17 cellular contexts compared by ENCODE assay signal in the genomic region with DNA sequence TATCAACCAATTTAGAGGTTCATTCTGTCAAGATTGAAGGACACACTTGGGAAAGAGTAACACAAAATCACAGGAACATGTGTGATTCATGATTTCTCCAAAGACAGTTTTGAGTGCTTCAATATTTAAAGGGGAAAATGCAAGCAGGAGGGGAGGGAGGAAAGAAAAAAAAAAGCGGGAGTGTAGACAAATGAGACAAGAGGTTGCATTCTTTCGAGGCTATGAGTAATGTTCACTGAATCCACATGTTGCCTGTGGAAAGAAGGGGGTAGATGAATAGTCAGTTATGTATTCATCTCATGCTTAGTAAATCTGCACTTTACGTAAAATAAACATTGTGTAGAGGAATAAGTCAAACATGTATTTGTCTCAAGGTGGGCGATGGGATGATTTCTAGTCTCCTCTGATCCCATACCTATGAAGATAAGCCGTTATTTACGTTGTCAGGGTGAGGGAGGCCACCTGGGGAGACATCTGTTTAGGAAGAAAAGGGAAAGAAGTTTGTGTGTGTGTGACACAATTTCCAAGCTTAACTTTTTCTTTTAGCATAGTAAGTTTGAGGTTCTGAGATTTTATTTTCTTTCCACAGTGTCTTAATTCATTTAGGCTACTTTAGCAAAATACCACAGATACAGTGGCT.
DNase-seq lines count a peak whose midpoint lies in the region; FAIRE-seq and TF ChIP-seq lines count a peak whose summit lies in the region.
"Had no signal": no experiment of that assay in that cellular context is flagged by ENCODE, and none has a peak within 500 bp of the region (broad histone marks: within the 10 kb centered on the region; RNA-seq: fewer than 3 reads in every experiment).

No MANE protein-coding gene starts in this region.

- DNase-seq in HCEC 1CT (peak; percentile 89), astrocyte of the hippocampus (ENCODE audit: low read depth, low spot score) (peak; percentile 63), iris pigment epithelial cell (ENCODE audit: low read depth) (peak; percentile 81), GM10248 (ENCODE audit: extremely low spot score) (no peak), frontal cortex (ENCODE audit: low spot score in 2 of 2) (no peak), SJCRH30 (no peak)
- no peak for DNase-seq in activated CD4-positive, alpha-beta T cell treated with anti-CD3 and anti-CD28 coated beads for 48 hours
- DNase-seq: activated T-cell treated with anti-CD3 and anti-CD28 coated beads, Interleukin-2, amount 50 U/mL, for 48 hours; AML-193; effector memory CD8-positive, alpha-beta T cell; NCI-H1048; stimulated activated CD4-positive, alpha-beta T cell treated with anti-CD3 and anti-CD28 coated beads, Interleukin-15, amount 100 ng/mL, for 24 hours; T-helper 1 cell; transverse colon had no signal

- no peaks in the 10 kb centered on the region for H3K79me2 ChIP-seq in ACC112 (ENCODE audit: control insufficient read depth, insufficient read depth, low read length, unreplicated experiment)

- H3K36me3 ChIP-seq in ACC112 (ENCODE audit: insufficient read depth, low read length) = no peaks in the 10 kb centered on the region
- H3K36me3 ChIP-seq in SJCRH30 = no peaks in the 10 kb centered on the region
- H3K36me3 ChIP-seq: ascending aorta, transverse colon had no signal

- TF ChIP-seq CTCF in GM10248 (IDR thresholded peaks at IDR 0.05; ENCODE audit: control extremely low read depth, extremely low read depth, low read depth, missing control alignments) = no peak

- CTCF ChIA-PET in GM10248 (lab: Yijun Ruan, JAX) = interaction anchor here (1.0 kb wide), 1 partner anchor 9 kb away, joined by 3 read pairs; no protein-coding TSS in a partner anchor

- FAIRE-seq in frontal cortex (lab: Jason Lieb, UNC) = no peak
- FAIRE-seq: GM18507 had no signal

- H2AFZ ChIP-seq in ACC112 (ENCODE audit: low read length, unreplicated experiment) = peak overlapping the region; percentile 9

- no peak overlapping the region for H3K27ac ChIP-seq in ACC112 (ENCODE audit: low read depth, low read length)
- H3K27ac ChIP-seq in SJCRH30 = no peak overlapping the region
- H3K27ac ChIP-seq: ascending aorta, transverse colon had no signal

- peaks cover 3% of the 10 kb centered on the region; the same call in 1 of the 2 replicates for H3K9me3 ChIP-seq in SJCRH30 (replicated peaks)
- H3K9me3 ChIP-seq: transverse colon had no signal

- H3K4me3 ChIP-seq in ACC112 (ENCODE audit: low read depth, low read length) = no peak overlapping the region
- H3K4me3 ChIP-seq in SJCRH30 = no peak overlapping the region
- H3K4me3 ChIP-seq: ascending aorta, transverse colon had no signal

- no peaks in the 10 kb centered on the region for H3K27me3 ChIP-seq in ACC112 (ENCODE audit: insufficient read depth, low read length)
- H3K27me3 ChIP-seq in SJCRH30 = no peaks in the 10 kb centered on the region
- H3K27me3 ChIP-seq: ascending aorta, transverse colon had no signal

- POLR2A ChIA-PET in GM10248 (lab: Yijun Ruan, JAX) = no interaction called here

- H3K4me1 ChIP-seq in ACC112 (ENCODE audit: control insufficient read depth, insufficient read depth, low read length, unreplicated experiment) (peaks cover 8% of the 10 kb centered on the region), SJCRH30 (no peaks in the 10 kb centered on the region)
- H3K4me1 ChIP-seq: ascending aorta, transverse colon had no signal

Comparison
In these comparisons a context has a peak if more than half of its experiments do, and no peak if none do; other contexts are left out.
1. DNase-seq: peak in HCEC 1CT (single experiment), astrocyte of the hippocampus (single experiment) and iris pigment epithelial cell (single experiment); none in GM10248 (single experiment), frontal cortex (0 of 2), SJCRH30 (0 of 2) and activated CD4-positive, alpha-beta T cell treated with anti-CD3 and anti-CD28 coated beads for 48 hours (single experiment).